In genomic region chr2:25993049-25993448, GRCh38 we compare ENCODE assay signal across 2 cellular contexts.
TF ChIP-seq lines count a peak whose summit lies in the region.

No MANE protein-coding gene starts in this region.

TF ChIP-seq in GM23338, 12 proteins besides CTCF, POLR2A, EP300 and RAD21:
- TF ChIP-seq ETS1 (IDR thresholded peaks at IDR 0.05) (no peak), EZH2phosphoT487 (IDR thresholded peaks at IDR 0.05; ENCODE audit: unreplicated experiment) (no peak), STAT1 (IDR thresholded peaks at IDR 0.05; ENCODE audit: unreplicated experiment) (no peak), ZNF114 (CRISPR knock-in tag; IDR thresholded peaks at IDR 0.05) (no peak), ZNF331 (CRISPR knock-in tag; IDR thresholded peaks at IDR 0.05; ENCODE audit: low read depth) (no peak), REST (IDR thresholded peaks at IDR 0.05; ENCODE audit: unreplicated experiment) (no peak), JUNB (IDR thresholded peaks at IDR 0.05; ENCODE audit: unreplicated experiment) (no peak), CREB1 (CRISPR knock-in tag; IDR thresholded peaks at IDR 0.05; ENCODE audit: low read depth) (no peak), POLR2AphosphoS5 (IDR thresholded peaks at IDR 0.05; ENCODE audit: low read depth) (no peak)

TF ChIP-seq in WTC11, 78 proteins besides CTCF, POLR2A, EP300 and RAD21:
- TF ChIP-seq ZNF281 (CRISPR knock-in tag; IDR thresholded peaks at IDR 0.05) (no peak), ESRRA (CRISPR knock-in tag; IDR thresholded peaks at IDR 0.05; ENCODE audit: borderline replicate concordance) (no peak), KAT7 (CRISPR knock-in tag; IDR thresholded peaks at IDR 0.05; ENCODE audit: borderline replicate concordance) (no peak), FOXP4 (CRISPR knock-in tag; IDR thresholded peaks at IDR 0.05) (no peak), NR1H2 (CRISPR knock-in tag; IDR thresholded peaks at IDR 0.05) (no peak), TEAD1 (CRISPR knock-in tag; IDR thresholded peaks at IDR 0.05) (no peak), ATF2 (CRISPR knock-in tag; IDR thresholded peaks at IDR 0.05; ENCODE audit: borderline replicate concordance, low read depth) (no peak), TP53 (CRISPR knock-in tag; IDR thresholded peaks at IDR 0.05) (no peak)
